In the genomic region with DNA sequence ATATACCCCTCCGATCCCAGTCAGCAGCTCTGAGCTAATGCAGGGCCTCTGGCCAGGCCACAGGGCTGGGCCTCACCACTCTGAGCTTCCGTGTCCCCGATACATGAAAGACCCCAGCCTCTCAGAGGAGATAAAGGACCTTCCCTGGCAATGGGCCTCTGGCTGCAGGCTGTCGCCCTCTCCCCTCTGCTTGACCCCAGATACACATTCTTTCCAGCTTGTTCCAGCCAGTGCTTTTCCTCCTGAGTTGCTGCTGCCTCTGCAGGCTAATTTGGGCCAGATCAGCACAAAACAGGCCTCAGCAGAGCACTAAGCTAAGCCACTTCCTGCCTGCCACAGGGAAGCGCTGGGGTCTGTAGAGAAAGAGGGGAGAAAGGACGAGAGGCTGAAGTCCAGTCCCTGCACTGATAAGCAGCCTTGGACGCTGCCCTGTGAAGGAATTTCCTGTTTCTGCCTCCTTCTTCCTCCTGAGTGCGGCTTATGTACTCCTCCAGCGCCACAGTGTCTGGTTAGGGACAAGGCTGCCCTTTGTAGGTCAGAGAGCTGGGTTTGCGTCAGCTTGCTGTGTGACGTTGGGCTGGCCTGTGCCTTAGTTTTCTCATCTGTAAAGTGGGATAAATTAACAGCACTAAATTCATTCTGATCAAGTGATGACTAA, we compare ENCODE assay signal across 8 cellular contexts.
DNase-seq lines count a peak whose midpoint lies in the region; ATAC-seq and TF ChIP-seq lines count a peak whose summit lies in the region.

No MANE protein-coding gene starts in this region.

- no peak overlapping the region for H3K4me2 ChIP-seq in mammary epithelial cell (ENCODE audit: insufficient read depth, low read depth, low read length)

- CTCF ChIA-PET in mammary epithelial cell (lab: Charles Lee; ENCODE audit: low non-redundant PET) = no interaction called here

- TF ChIP-seq POLR2A in suprapubic skin (IDR thresholded peaks at IDR 0.05) = no peak

- H3K36me3 ChIP-seq in mammary epithelial cell (ENCODE audit: insufficient read depth, low read length) (no peaks in the 10 kb centered on the region), suprapubic skin (no peaks in the 10 kb centered on the region)

- no peak overlapping the region for H3K4me3 ChIP-seq in mammary epithelial cell (replicated peaks in 1 of 3; ENCODE audit: insufficient read depth in 1 of 3, low read depth in 2 of 3, low read length in 3 of 3)
- no peak overlapping the region for H3K4me3 ChIP-seq in suprapubic skin

- H3K27ac ChIP-seq in mammary epithelial cell (ENCODE audit: insufficient read depth, low read depth, low read length) = peak overlapping the region; percentile 86
- H3K27ac ChIP-seq in suprapubic skin = peak overlapping the region; percentile 50

- H3K27me3 ChIP-seq in mammary epithelial cell (ENCODE audit: insufficient read depth, low read length) = no peaks in the 10 kb centered on the region
- no peaks in the 10 kb centered on the region for H3K27me3 ChIP-seq in suprapubic skin

- 7% methylated on average over 7 of the region's 11 CpGs for WGBS in mammary epithelial cell (ENCODE audit: low coverage, missing lambda C conversion rate)
- WGBS in suprapubic skin = 59% methylated on average over 11 of the region's 11 CpGs

- H3K4me1 ChIP-seq in mammary epithelial cell (ENCODE audit: insufficient read depth, low read length) = peaks cover 55% of the 10 kb centered on the region
- H3K4me1 ChIP-seq in suprapubic skin = peaks cover 48% of the 10 kb centered on the region

- intact Hi-C loops in mammary epithelial cell (cut with micrococcal nuclease) = no loop called here

- peak overlapping the region; percentile 82 for H2AFZ ChIP-seq in mammary epithelial cell (ENCODE audit: low read depth, low read length)

- no peak for ATAC-seq in GM19324 (IDR thresholded peaks at IDR 0.05; ENCODE audit: low FRiP score, unreplicated experiment)
- ATAC-seq in HG03571 (IDR thresholded peaks at IDR 0.05; ENCODE audit: unreplicated experiment) = no peak
- no peak for ATAC-seq in HG03108 (IDR thresholded peaks at IDR 0.05; ENCODE audit: unreplicated experiment)
- no peak for ATAC-seq in GM18502 (IDR thresholded peaks at IDR 0.05; ENCODE audit: poor library complexity, unreplicated experiment)

- DNase-seq in HuH-7.5 (ENCODE audit: low spot score) (peak; percentile 38), mammary epithelial cell (no peak), left kidney (ENCODE audit: low read depth, low spot score) (peak; percentile 76), suprapubic skin (ENCODE audit: low spot score in 2 of 2) (no peak)

- no peaks in the 10 kb centered on the region for H3K79me2 ChIP-seq in mammary epithelial cell (ENCODE audit: insufficient read depth, low read length)

- TF ChIP-seq EP300 in suprapubic skin (IDR thresholded peaks at IDR 0.05) = no peak

- no TSS peak for BruUV-seq in mammary epithelial cell (replicated peaks; lab: Mats Ljungman, UMichigan)

- H3K9ac ChIP-seq in mammary epithelial cell (ENCODE audit: insufficient read depth, low read length) = peak overlapping the region; percentile 11

- H3K9me3 ChIP-seq in mammary epithelial cell (replicated peaks; ENCODE audit: insufficient read depth, low read length) = no peaks in the 10 kb centered on the region
- H3K9me3 ChIP-seq in suprapubic skin = no peaks in the 10 kb centered on the region

- dilution Hi-C loops in mammary epithelial cell (cut with HindIII; ENCODE audit: low sequenced_read_pairs) = no loop called here

- no peaks in the 10 kb centered on the region for H4K20me1 ChIP-seq in mammary epithelial cell (ENCODE audit: insufficient read depth, low read length)

- TF ChIP-seq CTCF in mammary epithelial cell (conservative IDR thresholded peaks at IDR 0.05 in 1 of 2, IDR thresholded peaks at IDR 0.05 in 1 of 2; ENCODE audit: extremely low read depth in 1 of 2, insufficient read depth in 1 of 2, low read depth in 1 of 2, low read length in 2 of 2) = no peak
- no peak for TF ChIP-seq CTCF in suprapubic skin (IDR thresholded peaks at IDR 0.05)

- in situ Hi-C loops in mammary epithelial cell (cut with MboI; ENCODE audit: low sequenced_read_pairs in 2 of 2) = no loop called here

Comparison
In these comparisons a context has a peak if more than half of its experiments do, and no peak if none do; other contexts are left out.
1. DNase-seq: peak in HuH-7.5 (single experiment) and left kidney (single experiment); none in mammary epithelial cell (single experiment) and suprapubic skin (0 of 2).